1 cellular context compared by ENCODE assay signal in the genomic region with DNA sequence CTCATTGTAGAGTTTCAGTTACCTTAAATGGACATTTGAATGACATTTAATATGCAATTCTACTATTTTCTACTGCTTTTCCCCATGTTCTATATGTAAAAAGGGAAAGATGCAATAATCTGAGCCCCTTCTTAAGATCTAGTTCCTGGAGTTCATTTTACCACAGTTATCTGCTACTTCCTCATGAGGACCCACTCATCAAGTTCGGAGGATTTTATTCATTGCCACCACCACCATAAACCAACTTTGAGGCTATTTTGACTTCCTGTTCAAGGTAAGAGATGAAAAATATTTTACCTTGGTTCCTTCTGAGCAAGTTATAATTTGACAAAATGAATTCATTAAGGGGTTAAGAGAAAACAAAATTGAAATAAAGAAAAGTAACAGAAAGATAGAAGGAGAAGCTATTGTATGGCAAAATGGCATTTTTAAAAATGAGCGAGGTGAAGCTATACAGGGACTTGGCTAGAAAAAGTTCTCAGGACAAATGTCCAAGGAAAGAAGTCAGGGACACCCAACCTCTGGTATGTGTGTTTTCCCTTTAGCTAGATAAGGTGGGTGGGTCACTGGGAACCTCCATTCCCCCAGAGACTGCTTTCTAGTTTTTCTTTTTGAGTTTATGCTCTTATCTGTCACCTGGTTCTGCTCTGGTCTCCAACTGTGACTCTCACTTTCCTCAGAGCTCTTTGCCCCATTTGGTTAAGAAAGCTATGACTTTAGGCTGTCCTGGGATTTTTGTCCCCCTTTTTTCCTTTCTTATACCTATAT.
TF ChIP-seq lines count a peak whose summit lies in the region.

No MANE protein-coding gene starts in this region.

TF ChIP-seq in GM23338, 12 proteins besides CTCF, POLR2A, EP300 and RAD21:
- TF ChIP-seq, protein P1, sequence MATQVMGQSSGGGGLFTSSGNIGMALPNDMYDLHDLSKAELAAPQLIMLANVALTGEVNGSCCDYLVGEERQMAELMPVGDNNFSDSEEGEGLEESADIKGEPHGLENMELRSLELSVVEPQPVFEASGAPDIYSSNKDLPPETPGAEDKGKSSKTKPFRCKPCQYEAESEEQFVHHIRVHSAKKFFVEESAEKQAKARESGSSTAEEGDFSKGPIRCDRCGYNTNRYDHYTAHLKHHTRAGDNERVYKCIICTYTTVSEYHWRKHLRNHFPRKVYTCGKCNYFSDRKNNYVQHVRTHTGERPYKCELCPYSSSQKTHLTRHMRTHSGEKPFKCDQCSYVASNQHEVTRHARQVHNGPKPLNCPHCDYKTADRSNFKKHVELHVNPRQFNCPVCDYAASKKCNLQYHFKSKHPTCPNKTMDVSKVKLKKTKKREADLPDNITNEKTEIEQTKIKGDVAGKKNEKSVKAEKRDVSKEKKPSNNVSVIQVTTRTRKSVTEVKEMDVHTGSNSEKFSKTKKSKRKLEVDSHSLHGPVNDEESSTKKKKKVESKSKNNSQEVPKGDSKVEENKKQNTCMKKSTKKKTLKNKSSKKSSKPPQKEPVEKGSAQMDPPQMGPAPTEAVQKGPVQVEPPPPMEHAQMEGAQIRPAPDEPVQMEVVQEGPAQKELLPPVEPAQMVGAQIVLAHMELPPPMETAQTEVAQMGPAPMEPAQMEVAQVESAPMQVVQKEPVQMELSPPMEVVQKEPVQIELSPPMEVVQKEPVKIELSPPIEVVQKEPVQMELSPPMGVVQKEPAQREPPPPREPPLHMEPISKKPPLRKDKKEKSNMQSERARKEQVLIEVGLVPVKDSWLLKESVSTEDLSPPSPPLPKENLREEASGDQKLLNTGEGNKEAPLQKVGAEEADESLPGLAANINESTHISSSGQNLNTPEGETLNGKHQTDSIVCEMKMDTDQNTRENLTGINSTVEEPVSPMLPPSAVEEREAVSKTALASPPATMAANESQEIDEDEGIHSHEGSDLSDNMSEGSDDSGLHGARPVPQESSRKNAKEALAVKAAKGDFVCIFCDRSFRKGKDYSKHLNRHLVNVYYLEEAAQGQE (IDR thresholded peaks at IDR 0.05; ENCODE audit: unreplicated experiment) = no peak
- TF ChIP-seq STAT1 (IDR thresholded peaks at IDR 0.05; ENCODE audit: unreplicated experiment) = no peak
- TF ChIP-seq JUNB (IDR thresholded peaks at IDR 0.05; ENCODE audit: unreplicated experiment) = no peak
- TF ChIP-seq CREB1 (CRISPR knock-in tag; IDR thresholded peaks at IDR 0.05; ENCODE audit: low read depth) = no peak
- TF ChIP-seq, protein P2, sequence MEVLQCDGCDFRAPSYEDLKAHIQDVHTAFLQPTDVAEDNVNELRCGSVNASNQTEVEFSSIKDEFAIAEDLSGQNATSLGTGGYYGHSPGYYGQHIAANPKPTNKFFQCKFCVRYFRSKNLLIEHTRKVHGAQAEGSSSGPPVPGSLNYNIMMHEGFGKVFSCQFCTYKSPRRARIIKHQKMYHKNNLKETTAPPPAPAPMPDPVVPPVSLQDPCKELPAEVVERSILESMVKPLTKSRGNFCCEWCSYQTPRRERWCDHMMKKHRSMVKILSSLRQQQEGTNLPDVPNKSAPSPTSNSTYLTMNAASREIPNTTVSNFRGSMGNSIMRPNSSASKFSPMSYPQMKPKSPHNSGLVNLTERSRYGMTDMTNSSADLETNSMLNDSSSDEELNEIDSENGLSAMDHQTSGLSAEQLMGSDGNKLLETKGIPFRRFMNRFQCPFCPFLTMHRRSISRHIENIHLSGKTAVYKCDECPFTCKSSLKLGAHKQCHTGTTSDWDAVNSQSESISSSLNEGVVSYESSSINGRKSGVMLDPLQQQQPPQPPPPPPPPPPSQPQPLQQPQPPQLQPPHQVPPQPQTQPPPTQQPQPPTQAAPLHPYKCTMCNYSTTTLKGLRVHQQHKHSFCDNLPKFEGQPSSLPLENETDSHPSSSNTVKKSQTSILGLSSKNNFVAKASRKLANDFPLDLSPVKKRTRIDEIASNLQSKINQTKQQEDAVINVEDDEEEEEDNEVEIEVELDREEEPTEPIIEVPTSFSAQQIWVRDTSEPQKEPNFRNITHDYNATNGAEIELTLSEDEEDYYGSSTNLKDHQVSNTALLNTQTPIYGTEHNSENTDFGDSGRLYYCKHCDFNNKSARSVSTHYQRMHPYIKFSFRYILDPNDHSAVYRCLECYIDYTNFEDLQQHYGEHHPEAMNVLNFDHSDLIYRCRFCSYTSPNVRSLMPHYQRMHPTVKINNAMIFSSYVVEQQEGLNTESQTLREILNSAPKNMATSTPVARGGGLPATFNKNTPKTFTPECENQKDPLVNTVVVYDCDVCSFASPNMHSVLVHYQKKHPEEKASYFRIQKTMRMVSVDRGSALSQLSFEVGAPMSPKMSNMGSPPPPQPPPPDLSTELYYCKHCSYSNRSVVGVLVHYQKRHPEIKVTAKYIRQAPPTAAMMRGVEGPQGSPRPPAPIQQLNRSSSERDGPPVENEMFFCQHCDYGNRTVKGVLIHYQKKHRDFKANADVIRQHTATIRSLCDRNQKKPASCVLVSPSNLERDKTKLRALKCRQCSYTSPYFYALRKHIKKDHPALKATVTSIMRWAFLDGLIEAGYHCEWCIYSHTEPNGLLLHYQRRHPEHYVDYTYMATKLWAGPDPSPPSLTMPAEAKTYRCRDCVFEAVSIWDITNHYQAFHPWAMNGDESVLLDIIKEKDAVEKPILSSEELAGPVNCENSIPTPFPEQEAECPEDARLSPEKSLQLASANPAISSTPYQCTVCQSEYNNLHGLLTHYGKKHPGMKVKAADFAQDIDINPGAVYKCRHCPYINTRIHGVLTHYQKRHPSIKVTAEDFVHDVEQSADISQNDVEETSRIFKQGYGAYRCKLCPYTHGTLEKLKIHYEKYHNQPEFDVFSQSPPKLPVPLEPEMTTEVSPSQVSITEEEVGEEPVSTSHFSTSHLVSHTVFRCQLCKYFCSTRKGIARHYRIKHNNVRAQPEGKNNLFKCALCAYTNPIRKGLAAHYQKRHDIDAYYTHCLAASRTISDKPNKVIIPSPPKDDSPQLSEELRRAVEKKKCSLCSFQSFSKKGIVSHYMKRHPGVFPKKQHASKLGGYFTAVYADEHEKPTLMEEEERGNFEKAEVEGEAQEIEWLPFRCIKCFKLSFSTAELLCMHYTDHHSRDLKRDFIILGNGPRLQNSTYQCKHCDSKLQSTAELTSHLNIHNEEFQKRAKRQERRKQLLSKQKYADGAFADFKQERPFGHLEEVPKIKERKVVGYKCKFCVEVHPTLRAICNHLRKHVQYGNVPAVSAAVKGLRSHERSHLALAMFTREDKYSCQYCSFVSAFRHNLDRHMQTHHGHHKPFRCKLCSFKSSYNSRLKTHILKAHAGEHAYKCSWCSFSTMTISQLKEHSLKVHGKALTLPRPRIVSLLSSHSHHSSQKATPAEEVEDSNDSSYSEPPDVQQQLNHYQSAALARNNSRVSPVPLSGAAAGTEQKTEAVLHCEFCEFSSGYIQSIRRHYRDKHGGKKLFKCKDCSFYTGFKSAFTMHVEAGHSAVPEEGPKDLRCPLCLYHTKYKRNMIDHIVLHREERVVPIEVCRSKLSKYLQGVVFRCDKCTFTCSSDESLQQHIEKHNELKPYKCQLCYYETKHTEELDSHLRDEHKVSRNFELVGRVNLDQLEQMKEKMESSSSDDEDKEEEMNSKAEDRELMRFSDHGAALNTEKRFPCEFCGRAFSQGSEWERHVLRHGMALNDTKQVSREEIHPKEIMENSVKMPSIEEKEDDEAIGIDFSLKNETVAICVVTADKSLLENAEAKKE (CRISPR knock-in tag; IDR thresholded peaks at IDR 0.05) = no peak
- TF ChIP-seq NANOG (IDR thresholded peaks at IDR 0.05; ENCODE audit: borderline replicate concordance) = no peak
- TF ChIP-seq ZNF331 (CRISPR knock-in tag; IDR thresholded peaks at IDR 0.05; ENCODE audit: low read depth) = no peak
- TF ChIP-seq, protein P3, sequence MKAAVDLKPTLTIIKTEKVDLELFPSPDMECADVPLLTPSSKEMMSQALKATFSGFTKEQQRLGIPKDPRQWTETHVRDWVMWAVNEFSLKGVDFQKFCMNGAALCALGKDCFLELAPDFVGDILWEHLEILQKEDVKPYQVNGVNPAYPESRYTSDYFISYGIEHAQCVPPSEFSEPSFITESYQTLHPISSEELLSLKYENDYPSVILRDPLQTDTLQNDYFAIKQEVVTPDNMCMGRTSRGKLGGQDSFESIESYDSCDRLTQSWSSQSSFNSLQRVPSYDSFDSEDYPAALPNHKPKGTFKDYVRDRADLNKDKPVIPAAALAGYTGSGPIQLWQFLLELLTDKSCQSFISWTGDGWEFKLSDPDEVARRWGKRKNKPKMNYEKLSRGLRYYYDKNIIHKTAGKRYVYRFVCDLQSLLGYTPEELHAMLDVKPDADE (IDR thresholded peaks at IDR 0.05) = no peak
- TF ChIP-seq POLR2AphosphoS5 (IDR thresholded peaks at IDR 0.05; ENCODE audit: low read depth) = no peak
- TF ChIP-seq EZH2phosphoT487 (IDR thresholded peaks at IDR 0.05; ENCODE audit: unreplicated experiment) = no peak
- no peak for TF ChIP-seq ZNF114 (CRISPR knock-in tag; IDR thresholded peaks at IDR 0.05)
